In genomic region chr17:61757168-61757567, GRCh38 we compare ENCODE assay signal across 12 cellular contexts.
DNase-seq lines count a peak whose midpoint lies in the region; ATAC-seq, FAIRE-seq and TF ChIP-seq lines count a peak whose summit lies in the region.
"Had no signal": no experiment of that assay in that cellular context is flagged by ENCODE, and none has a peak within 500 bp of the region (broad histone marks: within the 10 kb centered on the region; RNA-seq: fewer than 3 reads in every experiment).

No MANE protein-coding gene starts in this region.

- FAIRE-seq in H54 (lab: Jason Lieb, UNC): peak; percentile 6
- FAIRE-seq: frontal cortex had no signal

- H3K9me3 Mint-ChIP-seq in activated naive CD4-positive, alpha-beta T cell treated with anti-CD3 and anti-CD28 coated beads for 36 hours: no peaks in the 10 kb centered on the region

- H3K27ac ChIP-seq in KOPT-K1 (ENCODE audit: low read depth, low read length, poor library complexity, severe bottlenecking): peak overlapping the region; percentile 12
- H3K27ac ChIP-seq: tibial nerve had no signal

- no peak overlapping the region for H3K4me3 Mint-ChIP-seq in activated naive CD4-positive, alpha-beta T cell treated with anti-CD3 and anti-CD28 coated beads for 36 hours
- H3K4me3 Mint-ChIP-seq: naive thymus-derived CD4-positive, alpha-beta T cell had no signal

- no peaks in the 10 kb centered on the region for H3K27me3 Mint-ChIP-seq in activated naive CD4-positive, alpha-beta T cell treated with anti-CD3 and anti-CD28 coated beads for 36 hours (ENCODE audit: low read depth)
- H3K27me3 Mint-ChIP-seq: naive thymus-derived CD4-positive, alpha-beta T cell had no signal

- TF ChIP-seq POLR2A in H54 (IDR thresholded peaks at IDR 0.05; ENCODE audit: low read depth, low read length): no peak

- DNase-seq in AML-193 (lab: John Stamatoyannopoulos, UW) (peak; percentile 16 to 20), H54 (ENCODE audit: insufficient read length, low spot score) (no peak), SHP77 (lab: John Stamatoyannopoulos, UW) (no peak), T-helper 9 cell (no peak)
- DNase-seq in stimulated activated CD4-positive, alpha-beta T cell treated with anti-CD3 and anti-CD28 coated beads, Interleukin-2, amount 100 ng/mL, for 48 hours: no peak
- DNase-seq in activated naive CD4-positive, alpha-beta T cell treated with anti-CD3 and anti-CD28 coated beads for 36 hours: no peak
- DNase-seq: amniotic stem cell; naive thymus-derived CD4-positive, alpha-beta T cell had no signal

- H3K27ac Mint-ChIP-seq in activated naive CD4-positive, alpha-beta T cell treated with anti-CD3 and anti-CD28 coated beads for 36 hours: no peak overlapping the region
- H3K27ac Mint-ChIP-seq: naive thymus-derived CD4-positive, alpha-beta T cell had no signal

- CTCF ChIA-PET in activated naive CD4-positive, alpha-beta T cell treated with anti-CD3 and anti-CD28 coated beads for 36 hours (lab: Charles Lee): interaction anchor here (0.6 kb wide), 1 partner anchor 1658 kb away, joined by 4 read pairs; no protein-coding TSS in a partner anchor

- H3K36me3 ChIP-seq in KOPT-K1 (ENCODE audit: insufficient read depth, low read length): peaks cover 83% of the 10 kb centered on the region
- H3K36me3 ChIP-seq: tibial nerve had no signal

- intact Hi-C loops in activated naive CD4-positive, alpha-beta T cell treated with anti-CD3 and anti-CD28 coated beads for 36 hours (cut with micrococcal nuclease): no loop called here

- H3K9me3 ChIP-seq in KOPT-K1 (ENCODE audit: insufficient read depth, low read length, poor library complexity, severe bottlenecking): peaks cover 6% of the 10 kb centered on the region

- H3K36me3 Mint-ChIP-seq in activated naive CD4-positive, alpha-beta T cell treated with anti-CD3 and anti-CD28 coated beads for 36 hours (ENCODE audit: low read depth): peaks cover 21% of the 10 kb centered on the region

- H3K4me1 Mint-ChIP-seq in activated naive CD4-positive, alpha-beta T cell treated with anti-CD3 and anti-CD28 coated beads for 36 hours (ENCODE audit: low read depth): peaks cover 5% of the 10 kb centered on the region

- peak; percentile 65 for ATAC-seq in GM18907 (IDR thresholded peaks at IDR 0.05; ENCODE audit: unreplicated experiment)
- ATAC-seq: naive thymus-derived CD4-positive, alpha-beta T cell had no signal

Comparison
In these comparisons a context has a peak if more than half of its experiments do, and no peak if none do; other contexts are left out.
1. DNase-seq: peak in AML-193 (2 of 2); none in H54 (single experiment), stimulated activated CD4-positive, alpha-beta T cell treated with anti-CD3 and anti-CD28 coated beads, Interleukin-2, amount 100 ng/mL, for 48 hours (0 of 2), SHP77 (0 of 2), T-helper 9 cell (single experiment) and activated naive CD4-positive, alpha-beta T cell treated with anti-CD3 and anti-CD28 coated beads for 36 hours (single experiment).